Comparison of ENCODE assay signal across 8 cellular contexts in genomic region chr5:181205735-181206401, GRCh38. TPM values are rescaled to one million over a fixed set of nuclear protein-coding genes. Genes with fewer than 3 reads are reported as not detected.
DNase-seq lines count a peak whose midpoint lies in the region; ATAC-seq, FAIRE-seq and TF ChIP-seq lines count a peak whose summit lies in the region.

No MANE protein-coding gene starts in this region.

- H3K27me3 ChIP-seq in esophagus muscularis mucosa (no peaks in the 10 kb centered on the region), trophoblast cell (ENCODE audit: insufficient read depth, low read length) (peaks cover 31% of the 10 kb centered on the region)

- no peak overlapping the region for H4K91ac ChIP-seq in trophoblast cell (ENCODE audit: low read depth, low read length)

- H3K27ac Mint-ChIP-seq in T-cell: peak overlapping the region; percentile 93 to 95

- H3K4me3 ChIP-seq in esophagus muscularis mucosa (peak overlapping the region; percentile 62 to 76 (median 70)), trophoblast cell (ENCODE audit: low read depth, low read length) (peak overlapping the region; percentile 59)

- H3K79me1 ChIP-seq in trophoblast cell (ENCODE audit: low read length): no peaks in the 10 kb centered on the region

- no peak overlapping the region for H2BK120ac ChIP-seq in trophoblast cell (ENCODE audit: insufficient read depth, low read length, poor library complexity)

- H2AFZ ChIP-seq in trophoblast cell (ENCODE audit: insufficient read depth, low read length, poor library complexity): peak overlapping the region; percentile 81

- POLR2A ChIA-PET in T-cell (lab: Charles Lee): interaction anchor here (0.6 to 1.2 kb wide), 3 partner anchors 15 to 389 kb away, joined by 3 to 4 read pairs (median 3); no protein-coding TSS in a partner anchor

- no peaks in the 10 kb centered on the region for H3K9me3 ChIP-seq in esophagus muscularis mucosa
- peaks cover 3% of the 10 kb centered on the region for H3K9me3 ChIP-seq in trophoblast cell (ENCODE audit: insufficient read depth, low read depth, low read length)

- peak overlapping the region; percentile 84 to 92 (median 88) for H3K4me3 Mint-ChIP-seq in T-cell

- no peaks in the 10 kb centered on the region for H3K36me3 Mint-ChIP-seq in T-cell

- no peak overlapping the region for H2BK5ac ChIP-seq in trophoblast cell (ENCODE audit: low read depth, low read length, poor library complexity)

- no peak for TF ChIP-seq CTCF in esophagus muscularis mucosa (IDR thresholded peaks at IDR 0.05)

- no peak overlapping the region for H2BK12ac ChIP-seq in trophoblast cell (ENCODE audit: low read length)

- CTCF ChIA-PET in T-cell (lab: Charles Lee): interaction anchor here in 1 of 2 donors (1.0 to 2.3 kb wide), 2 partner anchors 14 to 49 kb away, joined by 4 to 29 read pairs; no protein-coding TSS in a partner anchor

- H3K23ac ChIP-seq in trophoblast cell (ENCODE audit: low read length): no peak overlapping the region

- no peak overlapping the region for H3K18ac ChIP-seq in trophoblast cell (ENCODE audit: low read length)

- peak overlapping the region; percentile 69 for H3K4me2 ChIP-seq in trophoblast cell (ENCODE audit: low read length)

- peak; percentile 29 for DNase-seq in EL
- peak in 4 of 34 experiments; percentile 29 to 36 (median 33) for DNase-seq in T-cell
- DNase-seq in esophagus muscularis mucosa (ENCODE audit: extremely low spot score): no peak
- DNase-seq in trophoblast cell: peak in 1 of 2 donors; percentile 60
- no peak for DNase-seq in NCI-H345 treated with DMSO at 0.1 percent for 48 hours (lab: John Stamatoyannopoulos, UW; ENCODE audit: unreplicated experiment)
- DNase-seq in HTR-8/SVneo (ENCODE audit: insufficient read length, low spot score): no peak
- DNase-seq in NCI-H1092 (lab: John Stamatoyannopoulos, UW): no peak
- DNase-seq in NCI-H1694 treated with DMSO at 0.1 percent for 48 hours (lab: John Stamatoyannopoulos, UW): no peak

- H3K4me1 ChIP-seq in esophagus muscularis mucosa (peaks cover 14 to 49% (median 40%) of the 10 kb centered on the region in 4 donors), trophoblast cell (ENCODE audit: control insufficient read depth in 1 of 2, insufficient read depth in 2 of 2, low read length in 2 of 2) (peaks cover 14 to 21% of the 10 kb centered on the region in 2 experiments)

- TF ChIP-seq EP300 in esophagus muscularis mucosa (IDR thresholded peaks at IDR 0.05): no peak

- H4K12ac ChIP-seq in trophoblast cell (ENCODE audit: low read depth, low read length): no peak overlapping the region

- H3K4ac ChIP-seq in trophoblast cell (ENCODE audit: low read depth, low read length): no peak overlapping the region

- peak in 1 of 4 experiments; percentile 22 for ATAC-seq in T-cell (replicated peaks in 1 of 4)

- peak overlapping the region in 3 of 4 donors; percentile 84 to 86 (median 85) for H3K27ac ChIP-seq in esophagus muscularis mucosa (replicated peaks in 1 of 4)
- no peak overlapping the region for H3K27ac ChIP-seq in trophoblast cell (ENCODE audit: low read depth, low read length)

- H4K8ac ChIP-seq in trophoblast cell (ENCODE audit: low read depth, low read length): no peak overlapping the region

- H3K9ac ChIP-seq in trophoblast cell (ENCODE audit: low read length): no peak overlapping the region

- H3K79me2 ChIP-seq in trophoblast cell (ENCODE audit: control insufficient read depth, insufficient read depth, low read length, poor library complexity): no peaks in the 10 kb centered on the region

- FAIRE-seq in HTR-8/SVneo (lab: Jason Lieb, UNC): no peak

- intact Hi-C loops in esophagus muscularis mucosa (cut with DNase I): loop anchor here (2.0 kb wide), 1 partner anchor 15 kb away; no protein-coding TSS in a partner anchor

- TF ChIP-seq POLR2A in esophagus muscularis mucosa (IDR thresholded peaks at IDR 0.05; ENCODE audit: low read depth): no peak

- no peak overlapping the region for H2AK5ac ChIP-seq in trophoblast cell (ENCODE audit: low read length)

- H3K4me1 Mint-ChIP-seq in T-cell: peaks cover 29 to 40% (median 32%) of the 10 kb centered on the region in 3 donors

- H3K36me3 ChIP-seq in esophagus muscularis mucosa (no peaks in the 10 kb centered on the region), trophoblast cell (ENCODE audit: control insufficient read depth in 1 of 2, insufficient read depth in 2 of 2, low read length in 2 of 2) (no peaks in the 10 kb centered on the region)

- WGBS in esophagus muscularis mucosa: 23% methylated on average over 30 of the region's 30 CpGs
- no CpG with 5 or more reads among the region's 30 CpGs for WGBS in trophoblast cell (ENCODE audit: extremely low coverage, insufficient coverage, insufficient read length)

- no peak overlapping the region for H3K14ac ChIP-seq in trophoblast cell (ENCODE audit: low read length)

- H3K9me3 Mint-ChIP-seq in T-cell: peaks cover 0 to 5% (median 0%) of the 10 kb centered on the region in 3 donors

- peaks cover 0 to 13% of the 10 kb centered on the region in 2 donors for H3K27me3 Mint-ChIP-seq in T-cell

RNA-seq across cellular contexts. Expression of gene TRIM7, which starts 0.9 kb away (rescaled TPM):
- total RNA-seq in T-cell (1 to 10 TPM; 1.6 to 3.1 (median 3.0) TPM), esophagus muscularis mucosa (1 to 10 TPM; 2.1 to 5.8 (median 3.4) TPM)
- 0.04 and 0.07 TPM in 2 replicates for polyA plus RNA-seq in trophoblast cell (2013)

RNA-seq across cellular contexts. Expression of gene TRIM41, which starts 17.2 kb away (rescaled TPM):
- total RNA-seq in T-cell (10 to 100 TPM; 32.2 to 46.2 (median 36.7) TPM), esophagus muscularis mucosa (10 to 100 TPM in 3 of 4 donors, 1 to 10 TPM in 1; 9.8 to 22.4 (median 18.2) TPM)
- 16.4 and 16.9 TPM in 2 replicates for polyA plus RNA-seq in trophoblast cell (2013)

RNA-seq across cellular contexts. Expression of gene RACK1, which starts 37.8 kb away (rescaled TPM):
- total RNA-seq in T-cell (1,000 to 10,000 TPM; 2,132 to 2,437 (median 2,230) TPM), esophagus muscularis mucosa (1,000 to 10,000 TPM; 1,252 to 1,898 (median 1,625) TPM)
- 2,172 and 2,251 TPM in 2 replicates for polyA plus RNA-seq in trophoblast cell (2013)

RNA-seq across cellular contexts. Expression of gene TRIM52, which starts 55.1 kb away (rescaled TPM):
- total RNA-seq in T-cell (10 to 100 TPM; 42.9 to 56.9 (median 54.0) TPM), esophagus muscularis mucosa (10 to 100 TPM; 10.3 to 21.9 (median 18.4) TPM)
- 2.8 and 3.3 TPM in 2 replicates for polyA plus RNA-seq in trophoblast cell (2013)

RNA-seq across cellular contexts. Expression of gene OR2V2, which starts 58.5 kb away (rescaled TPM):
- total RNA-seq in T-cell (not detected), esophagus muscularis mucosa (not detected)
- polyA plus RNA-seq in trophoblast cell (2013): 0.04 TPM in 2 replicates
